ENCODE assay signal across 1 cellular context in genomic region chr19:43634877-43635560, GRCh38.
TF ChIP-seq lines count a peak whose summit lies in the region.

No MANE protein-coding gene starts in this region.

TF ChIP-seq in HepG2, 621 proteins besides CTCF, POLR2A, EP300 and RAD21 (continued from another document and continues in another):
- TF ChIP-seq ZNF280D (CRISPR knock-in tag; IDR thresholded peaks at IDR 0.05) (no peak), ZNF546 (CRISPR knock-in tag; conservative IDR thresholded peaks at IDR 0.05) (no peak), ZBTB34 (CRISPR knock-in tag; IDR thresholded peaks at IDR 0.05) (no peak), MEIS2 (CRISPR knock-in tag; IDR thresholded peaks at IDR 0.05) (no peak), SNAPC4 (CRISPR knock-in tag; IDR thresholded peaks at IDR 0.05) (no peak), ZNF124 (CRISPR knock-in tag; IDR thresholded peaks at IDR 0.05) (no peak), SOX6 (IDR thresholded peaks at IDR 0.05) (no peak), SOX6 (CRISPR knock-in tag; IDR thresholded peaks at IDR 0.05) (peak; percentile 42; the same call in 1 of the 2 replicates), FOXA3 (CRISPR knock-in tag; IDR thresholded peaks at IDR 0.05) (peak; percentile 69), KDM6A (CRISPR knock-in tag; IDR thresholded peaks at IDR 0.05; ENCODE audit: low read depth) (peak; percentile 54; the same call in 1 of the 2 replicates), CBX1 (IDR thresholded peaks at IDR 0.05; ENCODE audit: low read depth) (no peak), ZNF570 (CRISPR knock-in tag; IDR thresholded peaks at IDR 0.05; ENCODE audit: borderline replicate concordance) (no peak), ZBTB39 (CRISPR knock-in tag; IDR thresholded peaks at IDR 0.05) (no peak), ZFP62 (CRISPR knock-in tag; IDR thresholded peaks at IDR 0.05) (no peak), NR2F1 (CRISPR knock-in tag; IDR thresholded peaks at IDR 0.05) (peak in 1 of 2 experiments; percentile 41; a peak in 1 of 4 replicates), BRCA1 (CRISPR knock-in tag; IDR thresholded peaks at IDR 0.05) (no peak), ZNF850 (CRISPR knock-in tag; conservative IDR thresholded peaks at IDR 0.05) (no peak), ZNF782 (CRISPR knock-in tag; IDR thresholded peaks at IDR 0.05; ENCODE audit: borderline replicate concordance) (0 out of 2 replicates have a peak, but pooled peaks have one; percentile 69), FOXO4 (CRISPR knock-in tag; conservative IDR thresholded peaks at IDR 0.05) (no peak), KLF11 (CRISPR knock-in tag; IDR thresholded peaks at IDR 0.05) (no peak), KLF13 (CRISPR knock-in tag; IDR thresholded peaks at IDR 0.05) (no peak), ZFP41 (CRISPR knock-in tag; IDR thresholded peaks at IDR 0.05; ENCODE audit: borderline replicate concordance) (no peak), ZNF629 (CRISPR knock-in tag; conservative IDR thresholded peaks at IDR 0.05) (no peak), TRAFD1 (CRISPR knock-in tag; IDR thresholded peaks at IDR 0.05; ENCODE audit: borderline replicate concordance) (no peak), ZNF3 (CRISPR knock-in tag; IDR thresholded peaks at IDR 0.05) (no peak), SRSF4 (IDR thresholded peaks at IDR 0.05; ENCODE audit: low read depth, low read length, poor library complexity, severe bottlenecking) (no peak), CCDC6 (CRISPR knock-in tag; IDR thresholded peaks at IDR 0.05) (no peak), GMEB2 (CRISPR knock-in tag; IDR thresholded peaks at IDR 0.05; ENCODE audit: low read depth) (no peak), JUND (CRISPR knock-in tag; IDR thresholded peaks at IDR 0.05) (no peak), ZIK1 (CRISPR knock-in tag; IDR thresholded peaks at IDR 0.05; ENCODE audit: borderline replicate concordance, low read depth) (no peak), ZBTB33 (CRISPR knock-in tag; IDR thresholded peaks at IDR 0.05) (no peak), KAT7 (CRISPR knock-in tag; IDR thresholded peaks at IDR 0.05; ENCODE audit: borderline replicate concordance) (no peak; the same call in 1 of the 2 replicates), JUNB (CRISPR knock-in tag; IDR thresholded peaks at IDR 0.05; ENCODE audit: borderline replicate concordance) (no peak), PITX1 (CRISPR knock-in tag; IDR thresholded peaks at IDR 0.05) (no peak), FOXJ3 (CRISPR knock-in tag; IDR thresholded peaks at IDR 0.05; ENCODE audit: borderline replicate concordance) (no peak), MYPOP (CRISPR knock-in tag; IDR thresholded peaks at IDR 0.05) (no peak)
